ENCODE assay signal across 8 cellular contexts in the genomic region with DNA sequence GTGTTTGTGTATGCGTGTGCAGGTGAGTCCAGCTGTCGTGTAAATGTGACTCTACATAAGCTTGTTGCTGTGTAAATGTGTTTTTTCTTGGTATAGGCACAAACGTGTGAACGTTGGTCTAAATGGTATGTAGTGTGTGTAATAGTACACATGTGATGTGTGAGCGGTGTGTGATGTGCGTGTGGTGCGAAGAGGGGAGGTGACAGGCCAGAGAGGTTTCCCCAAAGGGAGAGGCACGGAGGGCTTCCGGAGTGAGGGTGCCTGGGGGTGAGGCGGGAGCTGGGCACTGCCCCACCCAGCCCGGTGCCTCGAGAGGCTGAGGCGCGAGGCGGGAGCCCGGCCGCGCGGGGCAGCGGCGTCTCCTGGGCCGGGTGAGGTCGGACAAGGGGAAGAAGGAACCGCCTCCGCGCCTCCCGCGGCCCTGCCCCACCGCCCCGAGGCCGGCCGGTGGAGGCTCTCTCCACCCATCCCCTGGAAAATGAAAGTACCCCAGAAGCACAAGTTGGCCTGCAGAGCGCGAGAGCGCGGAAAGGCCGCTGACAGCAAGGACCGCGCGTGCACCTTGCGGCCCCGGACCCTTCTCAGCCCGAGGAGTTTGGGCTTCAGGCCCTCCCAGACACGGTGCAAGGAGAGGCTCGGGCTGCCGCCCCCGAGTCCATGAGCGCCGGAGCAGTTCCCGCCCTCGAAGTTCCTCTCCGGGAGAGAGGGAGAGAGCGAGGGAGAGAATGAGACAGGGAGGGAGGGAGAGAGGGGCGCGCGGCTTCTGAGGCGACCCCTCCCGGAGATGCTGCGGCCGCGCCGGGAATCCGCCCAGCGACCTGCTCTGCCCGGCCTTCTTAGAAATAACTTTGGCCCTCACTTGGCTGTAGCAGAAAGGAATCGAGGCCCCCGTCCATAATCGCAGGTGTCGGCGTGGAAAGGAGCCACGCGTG. TPM values are rescaled to one million over a fixed set of nuclear protein-coding genes. Genes with fewer than 3 reads are reported as not detected.
DNase-seq lines count a peak whose midpoint lies in the region; ATAC-seq and TF ChIP-seq lines count a peak whose summit lies in the region.

No MANE protein-coding gene starts in this region.

- peak overlapping the region; percentile 72; the same call in 1 of the 2 replicates for H3K4me3 ChIP-seq in GM08714 (ENCODE audit: low read length)

- no peaks in the 10 kb centered on the region for H3K9me3 Mint-ChIP-seq in osteocyte (ENCODE audit: unreplicated experiment)

- H3K36me3 Mint-ChIP-seq in osteocyte (ENCODE audit: unreplicated experiment), result peaks cover 4% of the 10 kb centered on the region

- no peak for ATAC-seq in HG02973 (IDR thresholded peaks at IDR 0.05; ENCODE audit: unreplicated experiment)

- no peak for TF ChIP-seq CTCF in osteocyte (IDR thresholded peaks at IDR 0.05)

- peaks cover 79% of the 10 kb centered on the region for H3K27me3 Mint-ChIP-seq in osteocyte (ENCODE audit: unreplicated experiment)

- DNase-seq in HT1080 (ENCODE audit: low read depth) (peak; percentile 45), glomerular visceral epithelial cell (ENCODE audit: extremely low spot score) (peak; percentile 54), osteocyte (ENCODE audit: extremely low spot score, unreplicated experiment) (no peak), SHP77 treated with DMSO at 0.1 percent for 48 hours (lab: John Stamatoyannopoulos, UW) (no peak), NCI-H2081 treated with DMSO at 0.1 percent for 48 hours (lab: John Stamatoyannopoulos, UW) (no peak)
- DNase-seq in activated CD8-positive, alpha-beta memory T cell treated with anti-CD3 and anti-CD28 coated beads, Interleukin-2, amount 50 U/mL, for 4 hours, result peak; percentile 17

- H3K27ac Mint-ChIP-seq in osteocyte (ENCODE audit: unreplicated experiment), result no peak overlapping the region

- peaks cover 34% of the 10 kb centered on the region for H3K4me1 Mint-ChIP-seq in osteocyte (ENCODE audit: unreplicated experiment)

- H3K4me3 Mint-ChIP-seq in osteocyte (ENCODE audit: unreplicated experiment), result peak overlapping the region; percentile 64

RNA-seq across cellular contexts. Expression of gene OSTM1, which starts 43.2 kb away (rescaled TPM):
- total RNA-seq in HT1080 (2014; rRNA removed; shearing (Covaris generic)), result 42.5 and 53.4 TPM in 2 replicates
- polyA plus RNA-seq in HT1080 (2015; cell fraction: cytosol; rRNA removed), result 32.6 and 44.4 TPM in 2 replicates
- polyA plus RNA-seq in HT1080 (2015; cell fraction: nucleus; rRNA removed), result 27.8 and 28.2 TPM in 2 replicates
- total RNA-seq in osteocyte, result 49.9 and 54.1 TPM in 2 replicates

RNA-seq across cellular contexts. Expression of gene NR2E1, which starts 48.1 kb away (rescaled TPM):
- total RNA-seq in HT1080 (2014; rRNA removed; shearing (Covaris generic)), result not detected in 2 replicates
- polyA plus RNA-seq in HT1080 (2015; cell fraction: cytosol; rRNA removed), result not detected in 2 replicates
- polyA plus RNA-seq in HT1080 (2015; cell fraction: nucleus; rRNA removed), result not detected in 2 replicates
- total RNA-seq in osteocyte, result not detected in 2 replicates

Comparison
In these comparisons a context has a peak if more than half of its experiments do, and no peak if none do; other contexts are left out.
1. DNase-seq: peak in HT1080 (single experiment), activated CD8-positive, alpha-beta memory T cell treated with anti-CD3 and anti-CD28 coated beads, Interleukin-2, amount 50 U/mL, for 4 hours (single experiment) and glomerular visceral epithelial cell (single experiment); none in osteocyte (single experiment), SHP77 treated with DMSO at 0.1 percent for 48 hours (single experiment) and NCI-H2081 treated with DMSO at 0.1 percent for 48 hours (single experiment).